In the genomic region with DNA sequence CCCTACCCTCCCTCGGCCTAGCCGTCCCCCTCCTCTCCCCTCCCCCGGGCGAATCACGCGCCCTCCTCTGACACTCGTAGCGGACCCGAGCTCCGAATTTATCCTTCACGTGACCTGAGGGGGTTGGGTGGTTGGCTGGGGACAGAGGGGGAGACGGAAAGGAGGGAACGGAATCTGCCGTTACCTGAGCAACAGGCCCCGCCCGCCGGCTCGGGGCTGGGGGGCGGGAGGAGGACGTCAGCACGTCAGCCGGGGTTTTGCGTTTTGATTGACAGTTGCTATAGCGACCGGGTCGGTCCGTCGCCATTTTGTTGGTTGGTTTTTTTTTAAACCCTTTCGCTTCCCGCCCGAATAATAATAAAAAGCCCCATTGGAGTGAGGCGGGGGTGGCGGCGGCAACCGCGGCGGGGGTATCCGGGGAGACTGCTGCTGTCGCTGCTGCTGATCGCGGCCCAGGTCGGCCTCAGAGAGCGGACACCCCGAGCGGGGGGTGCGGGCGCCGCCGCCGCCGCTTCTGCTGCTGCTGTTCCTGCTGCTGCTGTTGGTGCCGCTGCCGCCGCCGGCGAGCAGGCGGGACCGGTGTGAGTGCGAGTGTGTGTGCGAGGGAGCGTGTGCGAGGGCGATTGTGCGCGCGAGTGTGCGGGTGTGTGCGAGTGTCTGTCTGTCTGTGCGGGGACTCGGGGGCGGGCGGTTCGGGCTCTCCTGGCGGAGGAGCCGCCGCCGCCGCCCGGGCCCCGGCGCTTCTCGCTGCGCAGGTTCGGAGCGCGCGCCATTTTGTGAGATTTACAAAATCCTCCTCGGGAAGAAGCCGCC, we compare ENCODE assay signal across 1 cellular context.
TF ChIP-seq lines count a peak whose summit lies in the region.

A gene (plus strand): TSS at position 286 of the 813 bp plus-strand sequence. CDS start 53,602 bp downstream, outside the sequence.

TF ChIP-seq in K562, 482 proteins besides CTCF, POLR2A, EP300 and RAD21 (continued from another document and continues in another):
- TF ChIP-seq, protein P1, sequence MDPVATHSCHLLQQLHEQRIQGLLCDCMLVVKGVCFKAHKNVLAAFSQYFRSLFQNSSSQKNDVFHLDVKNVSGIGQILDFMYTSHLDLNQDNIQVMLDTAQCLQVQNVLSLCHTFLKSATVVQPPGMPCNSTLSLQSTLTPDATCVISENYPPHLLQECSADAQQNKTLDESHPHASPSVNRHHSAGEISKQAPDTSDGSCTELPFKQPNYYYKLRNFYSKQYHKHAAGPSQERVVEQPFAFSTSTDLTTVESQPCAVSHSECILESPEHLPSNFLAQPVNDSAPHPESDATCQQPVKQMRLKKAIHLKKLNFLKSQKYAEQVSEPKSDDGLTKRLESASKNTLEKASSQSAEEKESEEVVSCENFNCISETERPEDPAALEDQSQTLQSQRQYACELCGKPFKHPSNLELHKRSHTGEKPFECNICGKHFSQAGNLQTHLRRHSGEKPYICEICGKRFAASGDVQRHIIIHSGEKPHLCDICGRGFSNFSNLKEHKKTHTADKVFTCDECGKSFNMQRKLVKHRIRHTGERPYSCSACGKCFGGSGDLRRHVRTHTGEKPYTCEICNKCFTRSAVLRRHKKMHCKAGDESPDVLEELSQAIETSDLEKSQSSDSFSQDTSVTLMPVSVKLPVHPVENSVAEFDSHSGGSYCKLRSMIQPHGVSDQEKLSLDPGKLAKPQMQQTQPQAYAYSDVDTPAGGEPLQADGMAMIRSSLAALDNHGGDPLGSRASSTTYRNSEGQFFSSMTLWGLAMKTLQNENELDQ (CRISPR knock-in tag; IDR thresholded peaks at IDR 0.05; ENCODE audit: borderline replicate concordance), result no peak
- TF ChIP-seq ETS2 (tag; IDR thresholded peaks at IDR 0.05; ENCODE audit: borderline replicate concordance, poor library complexity, severe bottlenecking), result no peak
- TF ChIP-seq RFX1 (IDR thresholded peaks at IDR 0.05), result peak; percentile 100
- no peak for TF ChIP-seq ZNF699 (CRISPR knock-in tag; IDR thresholded peaks at IDR 0.05; ENCODE audit: insufficient replicate concordance)
- TF ChIP-seq NR4A1 (CRISPR knock-in tag; IDR thresholded peaks at IDR 0.05), result no peak
- TF ChIP-seq NR4A1 (tag; IDR thresholded peaks at IDR 0.05), result no peak
- no peak for TF ChIP-seq ESRRB (CRISPR knock-in tag; IDR thresholded peaks at IDR 0.05; ENCODE audit: borderline replicate concordance)
- peak; percentile 99 for TF ChIP-seq BMI1 (IDR thresholded peaks at IDR 0.05; ENCODE audit: low read length)
- 0 out of 2 replicates have a peak, but pooled peaks have one; percentile 15 for TF ChIP-seq ZNF766 (CRISPR knock-in tag; conservative IDR thresholded peaks at IDR 0.05)
- TF ChIP-seq, protein P2, sequence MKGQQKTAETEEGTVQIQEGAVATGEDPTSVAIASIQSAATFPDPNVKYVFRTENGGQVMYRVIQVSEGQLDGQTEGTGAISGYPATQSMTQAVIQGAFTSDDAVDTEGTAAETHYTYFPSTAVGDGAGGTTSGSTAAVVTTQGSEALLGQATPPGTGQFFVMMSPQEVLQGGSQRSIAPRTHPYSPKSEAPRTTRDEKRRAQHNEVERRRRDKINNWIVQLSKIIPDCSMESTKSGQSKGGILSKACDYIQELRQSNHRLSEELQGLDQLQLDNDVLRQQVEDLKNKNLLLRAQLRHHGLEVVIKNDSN (CRISPR knock-in tag; IDR thresholded peaks at IDR 0.05), result peak; percentile 97
- peak; percentile 82 for TF ChIP-seq CHD1 (IDR thresholded peaks at IDR 0.05; ENCODE audit: low read length)
- TF ChIP-seq BRF1 (IDR thresholded peaks at IDR 0.05; ENCODE audit: borderline replicate concordance, extremely low read depth, insufficient read length), result no peak
- TF ChIP-seq ZNF584 (CRISPR knock-in tag; IDR thresholded peaks at IDR 0.05; ENCODE audit: low read depth), result no peak
- TF ChIP-seq ZNF589 (CRISPR knock-in tag; IDR thresholded peaks at IDR 0.05; ENCODE audit: low read depth), result no peak; the same call in 1 of the 2 replicates
- TF ChIP-seq XRCC3 (IDR thresholded peaks at IDR 0.05), result no peak
- TF ChIP-seq LARP7 (IDR thresholded peaks at IDR 0.05), result peak; percentile 51; the same call in 1 of the 2 replicates
- no peak for TF ChIP-seq ARHGAP35 (IDR thresholded peaks at IDR 0.05; ENCODE audit: partially characterized antibody)
- no peak for TF ChIP-seq CBX3 (IDR thresholded peaks at IDR 0.05; ENCODE audit: borderline replicate concordance in 1 of 2, low read length in 2 of 2)
- TF ChIP-seq ZC3H4 (CRISPR knock-in tag; IDR thresholded peaks at IDR 0.05; ENCODE audit: borderline replicate concordance), result peak; percentile 84; the same call in 1 of the 2 replicates
- no peak for TF ChIP-seq MCM3 (IDR thresholded peaks at IDR 0.05)
- peak in 1 of 2 experiments; percentile 19; a peak in 1 of 4 replicates for TF ChIP-seq KDM1A (IDR thresholded peaks at IDR 0.05)
- TF ChIP-seq, protein P3, sequence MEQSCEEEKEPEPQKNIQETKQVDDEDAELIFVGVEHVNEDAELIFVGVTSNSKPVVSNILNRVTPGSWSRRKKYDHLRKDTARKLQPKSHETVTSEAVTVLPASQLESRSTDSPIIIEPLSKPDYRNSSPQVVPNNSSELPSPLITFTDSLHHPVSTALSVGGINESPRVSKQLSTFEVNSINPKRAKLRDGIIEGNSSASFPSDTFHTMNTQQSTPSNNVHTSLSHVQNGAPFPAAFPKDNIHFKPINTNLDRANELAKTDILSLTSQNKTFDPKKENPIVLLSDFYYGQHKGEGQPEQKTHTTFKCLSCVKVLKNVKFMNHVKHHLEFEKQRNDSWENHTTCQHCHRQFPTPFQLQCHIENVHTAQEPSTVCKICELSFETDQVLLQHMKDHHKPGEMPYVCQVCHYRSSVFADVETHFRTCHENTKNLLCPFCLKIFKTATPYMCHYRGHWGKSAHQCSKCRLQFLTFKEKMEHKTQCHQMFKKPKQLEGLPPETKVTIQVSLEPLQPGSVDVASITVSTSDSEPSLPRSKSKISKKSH (CRISPR knock-in tag; IDR thresholded peaks at IDR 0.05), result no peak
- TF ChIP-seq MEIS2 (IDR thresholded peaks at IDR 0.05; ENCODE audit: partially characterized antibody), result peak; percentile 93
- TF ChIP-seq RBM34 (IDR thresholded peaks at IDR 0.05; ENCODE audit: borderline replicate concordance, insufficient read depth, low read length), result peak; percentile 62; the same call in 1 of the 2 replicates
- no peak for TF ChIP-seq TCF7L2 (IDR thresholded peaks at IDR 0.05; ENCODE audit: low read depth, low read length)
- no peak for TF ChIP-seq SLC30A9 (CRISPR knock-in tag; IDR thresholded peaks at IDR 0.05)
- no peak for TF ChIP-seq SMARCA4 (IDR thresholded peaks at IDR 0.05)
- TF ChIP-seq ZZZ3 (IDR thresholded peaks at IDR 0.05), result no peak
- peak; percentile 72 for TF ChIP-seq POLR2B (IDR thresholded peaks at IDR 0.05; ENCODE audit: low read depth, partially characterized antibody)
- peak; percentile 85 for TF ChIP-seq CBFA2T2 (conservative IDR thresholded peaks at IDR 0.05)
- TF ChIP-seq MECOM (CRISPR knock-in tag; IDR thresholded peaks at IDR 0.05), result no peak
- TF ChIP-seq, protein P4, sequence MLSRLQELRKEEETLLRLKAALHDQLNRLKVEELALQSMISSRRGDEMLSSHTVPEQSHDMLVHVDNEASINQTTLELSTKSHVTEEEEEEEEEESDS (CRISPR knock-in tag; IDR thresholded peaks at IDR 0.05), result no peak
- peak; percentile 65 for TF ChIP-seq PRPF4 (IDR thresholded peaks at IDR 0.05; ENCODE audit: insufficient read depth, low read depth, low read length, poor library complexity, severe bottlenecking)
- no peak for TF ChIP-seq CREBBP (IDR thresholded peaks at IDR 0.05; ENCODE audit: low read depth, low read length)
- TF ChIP-seq BRD9 (IDR thresholded peaks at IDR 0.05; ENCODE audit: low read depth, partially characterized antibody), result peak; percentile 89
- no peak for TF ChIP-seq HNRNPUL1 (IDR thresholded peaks at IDR 0.05; ENCODE audit: low read length)
- TF ChIP-seq PCBP1 (IDR thresholded peaks at IDR 0.05; ENCODE audit: low read depth, low read length, poor library complexity, severe bottlenecking), result peak; percentile 94
- TF ChIP-seq PTTG1 (tag; IDR thresholded peaks at IDR 0.05; ENCODE audit: low read depth), result no peak
- TF ChIP-seq HDAC3 (IDR thresholded peaks at IDR 0.05; ENCODE audit: borderline replicate concordance, partially characterized antibody), result no peak
- TF ChIP-seq, protein P5, sequence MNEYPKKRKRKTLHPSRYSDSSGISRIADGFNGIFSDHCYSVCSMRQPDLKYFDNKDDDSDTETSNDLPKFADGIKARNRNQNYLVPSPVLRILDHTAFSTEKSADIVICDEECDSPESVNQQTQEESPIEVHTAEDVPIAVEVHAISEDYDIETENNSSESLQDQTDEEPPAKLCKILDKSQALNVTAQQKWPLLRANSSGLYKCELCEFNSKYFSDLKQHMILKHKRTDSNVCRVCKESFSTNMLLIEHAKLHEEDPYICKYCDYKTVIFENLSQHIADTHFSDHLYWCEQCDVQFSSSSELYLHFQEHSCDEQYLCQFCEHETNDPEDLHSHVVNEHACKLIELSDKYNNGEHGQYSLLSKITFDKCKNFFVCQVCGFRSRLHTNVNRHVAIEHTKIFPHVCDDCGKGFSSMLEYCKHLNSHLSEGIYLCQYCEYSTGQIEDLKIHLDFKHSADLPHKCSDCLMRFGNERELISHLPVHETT (CRISPR knock-in tag; conservative IDR thresholded peaks at IDR 0.05 in 1 of 2, IDR thresholded peaks at IDR 0.05 in 1 of 2), result peak in 1 of 2 experiments; percentile 98; a peak in 1 of 4 replicates
- no peak for TF ChIP-seq CBFA2T3 (IDR thresholded peaks at IDR 0.05)
- no peak for TF ChIP-seq RBM39 (optimal IDR thresholded peaks at IDR 0.05; ENCODE audit: low read depth, low read length)
- peak; percentile 61; the same call in 1 of the 2 replicates for TF ChIP-seq CBX1 (IDR thresholded peaks at IDR 0.05; ENCODE audit: low read depth)
- TF ChIP-seq SUPT5H (IDR thresholded peaks at IDR 0.05), result peak; percentile 90
- TF ChIP-seq WHSC1 (IDR thresholded peaks at IDR 0.05; ENCODE audit: low read length), result no peak
- TF ChIP-seq DDX20 (tag; IDR thresholded peaks at IDR 0.05; ENCODE audit: low read depth), result no peak
- no peak for TF ChIP-seq NUFIP1 (IDR thresholded peaks at IDR 0.05; ENCODE audit: partially characterized antibody)
- TF ChIP-seq MTA3 (IDR thresholded peaks at IDR 0.05; ENCODE audit: borderline replicate concordance), result no peak; the same call in 1 of the 2 replicates
- TF ChIP-seq SOX6 (IDR thresholded peaks at IDR 0.05), result peak; percentile 12; the same call in 1 of the 2 replicates
- TF ChIP-seq ZNF121 (CRISPR knock-in tag; conservative IDR thresholded peaks at IDR 0.05), result no peak
- peak; percentile 26 for TF ChIP-seq POLR2AphosphoS5 (IDR thresholded peaks at IDR 0.05; ENCODE audit: control insufficient read depth, insufficient read depth, low read depth, low read length)
- no peak for TF ChIP-seq SIRT6 (IDR thresholded peaks at IDR 0.05; ENCODE audit: low read depth, low read length)
- no peak for TF ChIP-seq CBFB (CRISPR knock-in tag; IDR thresholded peaks at IDR 0.05)
- no peak for TF ChIP-seq SETDB1 (IDR thresholded peaks at IDR 0.05; ENCODE audit: low read length)
- no peak for TF ChIP-seq NR1H2 (CRISPR knock-in tag; IDR thresholded peaks at IDR 0.05)
- TF ChIP-seq, protein P6, sequence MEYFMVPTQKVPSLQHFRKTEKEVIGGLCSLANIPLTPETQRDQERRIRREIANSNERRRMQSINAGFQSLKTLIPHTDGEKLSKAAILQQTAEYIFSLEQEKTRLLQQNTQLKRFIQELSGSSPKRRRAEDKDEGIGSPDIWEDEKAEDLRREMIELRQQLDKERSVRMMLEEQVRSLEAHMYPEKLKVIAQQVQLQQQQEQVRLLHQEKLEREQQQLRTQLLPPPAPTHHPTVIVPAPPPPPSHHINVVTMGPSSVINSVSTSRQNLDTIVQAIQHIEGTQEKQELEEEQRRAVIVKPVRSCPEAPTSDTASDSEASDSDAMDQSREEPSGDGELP (CRISPR knock-in tag; IDR thresholded peaks at IDR 0.05; ENCODE audit: borderline replicate concordance), result peak; percentile 80; the same call in 1 of the 2 replicates
- no peak for TF ChIP-seq ZKSCAN3 (CRISPR knock-in tag; IDR thresholded peaks at IDR 0.05)
- TF ChIP-seq, protein P7, sequence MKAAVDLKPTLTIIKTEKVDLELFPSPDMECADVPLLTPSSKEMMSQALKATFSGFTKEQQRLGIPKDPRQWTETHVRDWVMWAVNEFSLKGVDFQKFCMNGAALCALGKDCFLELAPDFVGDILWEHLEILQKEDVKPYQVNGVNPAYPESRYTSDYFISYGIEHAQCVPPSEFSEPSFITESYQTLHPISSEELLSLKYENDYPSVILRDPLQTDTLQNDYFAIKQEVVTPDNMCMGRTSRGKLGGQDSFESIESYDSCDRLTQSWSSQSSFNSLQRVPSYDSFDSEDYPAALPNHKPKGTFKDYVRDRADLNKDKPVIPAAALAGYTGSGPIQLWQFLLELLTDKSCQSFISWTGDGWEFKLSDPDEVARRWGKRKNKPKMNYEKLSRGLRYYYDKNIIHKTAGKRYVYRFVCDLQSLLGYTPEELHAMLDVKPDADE (conservative IDR thresholded peaks at IDR 0.05; ENCODE audit: control insufficient read depth, low read depth, low read length), result no peak
- TF ChIP-seq IRF2 (CRISPR knock-in tag; IDR thresholded peaks at IDR 0.05), result no peak
- TF ChIP-seq, protein P8, sequence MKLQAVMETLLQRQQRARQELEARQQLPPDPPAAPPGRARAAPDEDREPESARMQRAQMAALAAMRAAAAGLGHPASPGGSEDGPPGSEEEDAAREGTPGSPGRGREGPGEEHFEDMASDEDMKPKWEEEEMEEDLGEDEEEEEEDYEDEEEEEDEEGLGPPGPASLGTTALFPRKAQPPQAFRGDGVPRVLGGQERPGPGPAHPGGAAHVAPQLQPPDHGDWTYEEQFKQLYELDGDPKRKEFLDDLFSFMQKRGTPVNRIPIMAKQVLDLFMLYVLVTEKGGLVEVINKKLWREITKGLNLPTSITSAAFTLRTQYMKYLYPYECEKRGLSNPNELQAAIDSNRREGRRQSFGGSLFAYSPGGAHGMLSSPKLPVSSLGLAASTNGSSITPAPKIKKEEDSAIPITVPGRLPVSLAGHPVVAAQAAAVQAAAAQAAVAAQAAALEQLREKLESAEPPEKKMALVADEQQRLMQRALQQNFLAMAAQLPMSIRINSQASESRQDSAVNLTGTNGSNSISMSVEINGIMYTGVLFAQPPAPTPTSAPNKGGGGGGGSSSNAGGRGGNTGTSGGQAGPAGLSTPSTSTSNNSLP (IDR thresholded peaks at IDR 0.05; ENCODE audit: borderline replicate concordance, low read depth, low read length), result no peak
- TF ChIP-seq ARID2 (IDR thresholded peaks at IDR 0.05), result no peak
- TF ChIP-seq FOXP1 (CRISPR knock-in tag; IDR thresholded peaks at IDR 0.05), result no peak
- TF ChIP-seq, protein P9, sequence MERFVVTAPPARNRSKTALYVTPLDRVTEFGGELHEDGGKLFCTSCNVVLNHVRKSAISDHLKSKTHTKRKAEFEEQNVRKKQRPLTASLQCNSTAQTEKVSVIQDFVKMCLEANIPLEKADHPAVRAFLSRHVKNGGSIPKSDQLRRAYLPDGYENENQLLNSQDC (CRISPR knock-in tag; IDR thresholded peaks at IDR 0.05), result peak; percentile 46; the same call in 1 of the 2 replicates
- no peak for TF ChIP-seq CBX8 (IDR thresholded peaks at IDR 0.05; ENCODE audit: borderline replicate concordance, extremely low read depth, low read depth, low read length, poor library complexity, severe bottlenecking)
- peak; percentile 44; the same call in 1 of the 2 replicates for TF ChIP-seq PRMT5 (CRISPR knock-in tag; IDR thresholded peaks at IDR 0.05)
- TF ChIP-seq GABPB1 (CRISPR knock-in tag; IDR thresholded peaks at IDR 0.05), result peak; percentile 69; the same call in 1 of the 2 replicates
